Comparison of ENCODE assay signal across 11 cellular contexts in the genomic region with DNA sequence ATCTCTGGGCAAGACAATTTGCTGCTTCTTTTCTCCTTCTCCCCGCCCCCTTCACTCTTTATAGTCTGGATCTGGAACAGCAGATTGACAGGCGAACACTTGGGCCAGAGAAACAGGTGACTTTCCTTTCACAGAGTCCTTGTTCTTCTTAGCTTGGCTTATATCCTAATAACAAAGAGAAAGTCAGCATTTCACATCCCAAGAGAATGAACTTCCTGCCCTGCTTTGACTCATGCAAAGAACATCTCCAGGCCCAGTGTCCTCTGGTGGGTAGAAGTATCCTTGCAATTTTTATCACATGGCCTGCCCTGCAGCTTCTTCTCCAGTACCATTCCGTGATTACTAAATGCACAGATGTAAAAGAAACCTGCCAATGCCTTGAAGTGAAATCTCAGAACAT.
DNase-seq lines count a peak whose midpoint lies in the region; ATAC-seq lines count a peak whose summit lies in the region.
"Had no signal": no experiment of that assay in that cellular context is flagged by ENCODE, and none has a peak within 500 bp of the region (broad histone marks: within the 10 kb centered on the region; RNA-seq: fewer than 3 reads in every experiment).

No MANE protein-coding gene starts in this region.

- H3K27me3 ChIP-seq in skeletal muscle satellite cell (ENCODE audit: control insufficient read depth, insufficient read depth, low read length) = no peaks in the 10 kb centered on the region

- H3K9me3 ChIP-seq in skeletal muscle satellite cell (replicated peaks; ENCODE audit: low read length) = no peaks in the 10 kb centered on the region

- no peak overlapping the region for H3K9ac ChIP-seq in skeletal muscle satellite cell (ENCODE audit: low read depth, low read length)

- ATAC-seq in GM19455 (IDR thresholded peaks at IDR 0.05; ENCODE audit: unreplicated experiment) (no peak), HG02852 (IDR thresholded peaks at IDR 0.05; ENCODE audit: unreplicated experiment) (no peak), GM19035 (IDR thresholded peaks at IDR 0.05; ENCODE audit: unreplicated experiment) (no peak), HG02840 (IDR thresholded peaks at IDR 0.05; ENCODE audit: low FRiP score, unreplicated experiment) (no peak)
- ATAC-seq: stimulated activated naive B cell treated with anti-CD40 and anti-IgM and Interleukin-4, amounts not matched to agents 10 μg/mL and 1 μg/mL and 100 μg/mL, for 72 hours had no signal

- H3K4me3 ChIP-seq in skeletal muscle satellite cell (ENCODE audit: low read length) = no peak overlapping the region

- DNase-seq in HK-2 (ENCODE audit: unreplicated experiment) (peak; percentile 63), amniotic epithelial cell (ENCODE audit: low read depth) (peak; percentile 3), hepatic stellate cell (ENCODE audit: low spot score) (peak; percentile 52)
- DNase-seq: naive B cell; NCI-H1417; stimulated activated naive B cell treated with anti-CD40 and anti-IgM and Interleukin-4, amounts not matched to agents 10 μg/mL and 1 μg/mL and 100 μg/mL, for 72 hours had no signal

- peak overlapping the region; percentile 55 for H3K4me2 ChIP-seq in skeletal muscle satellite cell (ENCODE audit: low read length)

- H3K36me3 ChIP-seq in skeletal muscle satellite cell (ENCODE audit: insufficient read depth, low read length) = no peaks in the 10 kb centered on the region

- peaks cover 12% of the 10 kb centered on the region for H3K4me1 ChIP-seq in skeletal muscle satellite cell (ENCODE audit: control insufficient read depth, insufficient read depth, low read length)

Comparison
In these comparisons a context has a peak if more than half of its experiments do, and no peak if none do; other contexts are left out.
1. DNase-seq: peak in every context shown above with its lines; median percentile 63 in HK-2; 52 in hepatic stellate cell; 3 in amniotic epithelial cell.